10 cellular contexts compared by ENCODE assay signal in the genomic region with DNA sequence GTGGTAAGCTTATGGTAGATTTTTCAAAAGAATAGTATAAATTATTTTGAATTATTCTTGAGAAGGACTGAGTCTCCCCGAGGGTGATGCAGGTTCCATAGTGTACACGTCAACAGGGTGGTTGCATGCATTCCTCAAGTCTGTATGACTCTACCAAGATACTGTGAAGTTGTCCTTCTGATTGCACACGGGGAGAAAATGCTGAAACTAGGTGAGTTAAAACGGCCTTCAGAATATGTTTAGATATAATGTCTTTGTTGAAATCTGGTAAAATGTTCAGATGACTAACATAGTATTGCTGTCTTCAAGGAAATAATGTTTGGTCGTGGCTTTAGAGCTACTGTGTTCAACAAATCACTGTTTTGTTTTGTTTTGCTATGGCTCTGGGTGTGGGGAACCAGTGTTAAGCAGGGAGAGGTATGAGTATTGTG. TPM values are rescaled to one million over a fixed set of nuclear protein-coding genes. Genes with fewer than 3 reads are reported as not detected.
DNase-seq lines count a peak whose midpoint lies in the region; ATAC-seq and TF ChIP-seq lines count a peak whose summit lies in the region.
"Had no signal": no experiment of that assay in that cellular context is flagged by ENCODE, and none has a peak within 500 bp of the region (broad histone marks: within the 10 kb centered on the region; RNA-seq: fewer than 3 reads in every experiment).

No MANE protein-coding gene starts in this region.

- H3K36me3 ChIP-seq in SU-DHL-6 (ENCODE audit: low read length) (no peaks in the 10 kb centered on the region), tibial artery (no peaks in the 10 kb centered on the region)
- H3K36me3 ChIP-seq: brain microvascular endothelial cell had no signal

- no peaks in the 10 kb centered on the region for H3K36me3 Mint-ChIP-seq in natural killer cell

- no peak for DNase-seq in natural killer cell
- DNase-seq in tibial artery = no peak
- DNase-seq in NCI-H2107 treated with DMSO at 0.1 percent for 48 hours (lab: John Stamatoyannopoulos, UW; ENCODE audit: unreplicated experiment) = no peak
- DNase-seq in SW 1271 (lab: John Stamatoyannopoulos, UW) = no peak
- DNase-seq in central memory CD4-positive, alpha-beta T cell = no peak
- DNase-seq: brain microvascular endothelial cell had no signal

- peaks cover 0 to 51% (median 18%) of the 10 kb centered on the region in 4 donors for H3K4me1 ChIP-seq in tibial artery

- H3F3A ChIP-seq in SU-DHL-6 (ENCODE audit: insufficient read depth) = peaks cover 66% of the 10 kb centered on the region

- H3K79me2 ChIP-seq in SU-DHL-6 (ENCODE audit: insufficient read depth, low read length) = peaks cover 89% of the 10 kb centered on the region

- H3K4me3 ChIP-seq in SU-DHL-6 (ENCODE audit: insufficient read depth, low read length, poor library complexity, severe bottlenecking) = peak overlapping the region; percentile 56
- no peak overlapping the region for H3K4me3 ChIP-seq in tibial artery
- H3K4me3 ChIP-seq: SK-N-MC had no signal

- H3K9me2 ChIP-seq in SU-DHL-6 (replicated peaks; ENCODE audit: insufficient read depth, low read length) = no peaks in the 10 kb centered on the region

- peak overlapping the region; percentile 56 for H3K9ac ChIP-seq in SU-DHL-6 (ENCODE audit: low read length)

- H3K4me3 Mint-ChIP-seq in natural killer cell = peak overlapping the region; percentile 78

- H3K27me3 ChIP-seq in SU-DHL-6 (ENCODE audit: low read length) = no peaks in the 10 kb centered on the region
- H3K27me3 ChIP-seq in tibial artery = no peaks in the 10 kb centered on the region
- H3K27me3 ChIP-seq: brain microvascular endothelial cell had no signal

- no peaks in the 10 kb centered on the region for H4K20me1 ChIP-seq in SU-DHL-6 (ENCODE audit: low read depth, low read length)

- no peaks in the 10 kb centered on the region for H3K9me3 Mint-ChIP-seq in natural killer cell

- H3K9me3 ChIP-seq in SU-DHL-6 (ENCODE audit: insufficient read depth, low read length) (no peaks in the 10 kb centered on the region), tibial artery (no peaks in the 10 kb centered on the region)

- peaks cover 92 to 98% of the 10 kb centered on the region in 2 donors for H3K4me1 Mint-ChIP-seq in natural killer cell

- intact Hi-C loops in natural killer cell (cut with micrococcal nuclease) (loop anchor here (1.0 to 10.0 kb wide), 3 partner anchors 10 to 259 kb away; a partner anchor contains a TSS), tibial artery (cut with DNase I; ENCODE audit: low total_unique reads) (loop anchor here (5.0 kb wide), 1 partner anchor 66 kb away; no protein-coding TSS in a partner anchor)

- TF ChIP-seq CTCF in SU-DHL-6 (IDR thresholded peaks at IDR 0.05; ENCODE audit: insufficient read depth, low read length, poor library complexity, severe bottlenecking) (no peak), natural killer cell (IDR thresholded peaks at IDR 0.05) (no peak), tibial artery (IDR thresholded peaks at IDR 0.05) (no peak)

- peak overlapping the region; percentile 98 for H3K27ac ChIP-seq in SU-DHL-6 (ENCODE audit: low read depth, low read length)
- H3K27ac ChIP-seq in tibial artery = no peak overlapping the region
- H3K27ac ChIP-seq: brain microvascular endothelial cell, SK-N-MC had no signal

- no peaks in the 10 kb centered on the region for H3K27me3 Mint-ChIP-seq in natural killer cell (ENCODE audit: low read depth in 2 of 2)

- H3K27ac Mint-ChIP-seq in natural killer cell = peak overlapping the region; percentile 86 to 88

- peak; percentile 30 for ATAC-seq in GM18520 (IDR thresholded peaks at IDR 0.05; ENCODE audit: unreplicated experiment)
- peak; percentile 29 for ATAC-seq in HG02642 (IDR thresholded peaks at IDR 0.05; ENCODE audit: poor library complexity, unreplicated experiment)
- no peak for ATAC-seq in natural killer cell

- H2AFZ ChIP-seq in SU-DHL-6 (ENCODE audit: low read depth, low read length, severe bottlenecking) = no peak overlapping the region

- H3K4me2 ChIP-seq in SU-DHL-6 (ENCODE audit: low read depth, low read length, poor library complexity, severe bottlenecking) = peak overlapping the region; percentile 94

RNA-seq across cellular contexts. Expression of a gene that starts 22.4 kb away (rescaled TPM):
- total RNA-seq in natural killer cell = 10 to 100 TPM; 47.6 to 87.5 (median 76.3) TPM

Comparison
In these comparisons a context has a peak if more than half of its experiments do, and no peak if none do; other contexts are left out.
1. ATAC-seq: peak in GM18520 (single experiment) and HG02642 (single experiment); none in natural killer cell (0 of 3).